In the genomic region with DNA sequence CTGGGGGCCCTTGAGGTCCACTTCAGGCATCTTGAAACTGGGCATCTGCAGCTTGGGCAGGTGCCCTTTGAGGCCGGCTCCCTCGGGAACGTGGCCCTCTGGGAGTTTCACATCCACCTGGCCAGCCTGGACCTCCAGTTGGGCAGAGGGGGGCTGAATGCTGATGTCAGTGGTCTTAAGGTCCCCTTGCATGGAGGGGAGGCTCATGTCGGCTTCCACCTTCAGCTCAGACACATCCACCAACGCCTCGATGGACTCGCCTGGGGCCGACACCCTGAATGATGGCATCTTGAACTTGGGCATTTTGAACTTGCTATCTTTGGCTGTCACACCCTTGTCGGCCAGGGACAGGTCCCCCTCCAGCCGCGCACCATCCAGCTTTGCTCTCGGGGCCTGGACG, we compare ENCODE assay signal across 9 cellular contexts. TPM values are rescaled to one million over a fixed set of nuclear protein-coding genes. Genes with fewer than 3 reads are reported as not detected.
"Had no signal": no experiment of that assay in that cellular context is flagged by ENCODE, and none has a peak within 500 bp of the region (broad histone marks: within the 10 kb centered on the region; RNA-seq: fewer than 3 reads in every experiment).

No MANE protein-coding gene starts in this region.

RNA-seq across cellular contexts. Expression of a gene that starts 22.5 kb away (rescaled TPM):
- total RNA-seq: dermis microvascular lymphatic vessel endothelial cell, endodermal cell, epithelial cell of proximal tubule, fibroblast of villous mesenchyme, foreskin keratinocyte, lung microvascular endothelial cell, myocyte had no signal
- polyA plus RNA-seq: fibroblast of lung, keratinocyte had no signal
